Comparison of ENCODE assay signal across 24 cellular contexts in genomic region chr12:3606101-3606500, GRCh38.
DNase-seq lines count a peak whose midpoint lies in the region; ATAC-seq and TF ChIP-seq lines count a peak whose summit lies in the region.
"Had no signal": no experiment of that assay in that cellular context is flagged by ENCODE, and none has a peak within 500 bp of the region (broad histone marks: within the 10 kb centered on the region; RNA-seq: fewer than 3 reads in every experiment).

No MANE protein-coding gene starts in this region.

- POLR2A ChIA-PET in WTC11 (lab: Charles Lee): no interaction called here
- POLR2A ChIA-PET in activated CD8-positive, alpha-beta T cell treated with anti-CD3 and anti-CD28 coated beads, Interleukin-2, amount 10 ng/mL, durations not matched to agents 7 days and 5 days (lab: Charles Lee): no interaction called here
- POLR2A ChIA-PET in CD4-positive, alpha-beta memory T cell (lab: Charles Lee; ENCODE audit: partially characterized antibody): no interaction called here

- no peaks in the 10 kb centered on the region for H3K9me3 Mint-ChIP-seq in GM23338
- no peaks in the 10 kb centered on the region for H3K9me3 Mint-ChIP-seq in WTC11
- H3K9me3 Mint-ChIP-seq in activated CD8-positive, alpha-beta T cell treated with anti-CD3 and anti-CD28 coated beads, Interleukin-2, amount 10 ng/mL, durations not matched to agents 7 days and 5 days (ENCODE audit: insufficient read depth): peaks cover 5% of the 10 kb centered on the region
- peaks cover 0 to 18% (median 7%) of the 10 kb centered on the region in 8 donors for H3K9me3 Mint-ChIP-seq in CD4-positive, alpha-beta memory T cell

- DNase-seq in GM23338 (ENCODE audit: low spot score): no peak
- no peak for DNase-seq in WTC11 (ENCODE audit: low spot score)
- DNase-seq in spleen: peak; percentile 28
- DNase-seq in activated CD8-positive, alpha-beta T cell treated with anti-CD3 and anti-CD28 coated beads, Interleukin-2, amount 10 ng/mL, durations not matched to agents 7 days and 5 days: no peak
- no peak for DNase-seq in CD4-positive, alpha-beta memory T cell
- no peak for DNase-seq in activated CD4-positive, alpha-beta T cell treated with anti-CD3 and anti-CD28 coated beads for 48 hours
- DNase-seq: Calu3, DMS79 treated with DMSO at 0.1 percent for 48 hours, GM23248, HCEC 1CT, Kasumi-1, NCI-H1092 treated with DMSO at 0.1 percent for 48 hours, NCI-H1436, NCI-H187, NCI-H2081 treated with DMSO at 0.1 percent for 48 hours, NCI-H2171, NCI-H226, NCI-H510A, NCI-H69, Right ventricle myocardium superior, RPMI8226 had no signal

- H3K27me3 ChIP-seq in GM23338 (ENCODE audit: insufficient read depth) (peaks cover 10% of the 10 kb centered on the region; the same call in 1 of the 2 replicates), iPS-15b (ENCODE audit: control insufficient read depth, insufficient read depth, low read length) (peaks cover 17% of the 10 kb centered on the region), spleen (replicated peaks in 1 of 7) (peaks cover 0 to 1% (median 0%) of the 10 kb centered on the region in 7 donors)
- no peaks in the 10 kb centered on the region for H3K27me3 ChIP-seq in CD4-positive, alpha-beta memory T cell (ENCODE audit: insufficient read depth, low read length)

- H4K20me1 ChIP-seq in GM23338 (replicated peaks; ENCODE audit: insufficient read depth): no peaks in the 10 kb centered on the region; the same call in 1 of the 2 replicates

- H3K4me3 Mint-ChIP-seq in GM23338 (peak overlapping the region; percentile 66), WTC11 (peak overlapping the region; percentile 57; the same call in 1 of the 2 replicates)
- H3K4me3 Mint-ChIP-seq in activated CD8-positive, alpha-beta T cell treated with anti-CD3 and anti-CD28 coated beads, Interleukin-2, amount 10 ng/mL, durations not matched to agents 7 days and 5 days: no peak overlapping the region
- H3K4me3 Mint-ChIP-seq in CD4-positive, alpha-beta memory T cell: no peak overlapping the region
- H3K4me3 Mint-ChIP-seq: CD14-positive monocyte had no signal

- H3K36me3 Mint-ChIP-seq in GM23338 (ENCODE audit: low read depth) (no peaks in the 10 kb centered on the region), WTC11 (no peaks in the 10 kb centered on the region)
- peaks cover 12% of the 10 kb centered on the region for H3K36me3 Mint-ChIP-seq in activated CD8-positive, alpha-beta T cell treated with anti-CD3 and anti-CD28 coated beads, Interleukin-2, amount 10 ng/mL, durations not matched to agents 7 days and 5 days (ENCODE audit: low read depth)
- H3K36me3 Mint-ChIP-seq in CD4-positive, alpha-beta memory T cell: peaks cover 26 to 27% of the 10 kb centered on the region in 2 donors

- 0 out of 2 replicates have a peak, but pooled peaks cover 4% of the 10 kb centered on the region for H3F3A ChIP-seq in GM23338 (replicated peaks; ENCODE audit: low read depth)

- ATAC-seq in GM23338: no peak
- ATAC-seq in WTC11: no peak
- no peak for ATAC-seq in activated CD8-positive, alpha-beta T cell treated with anti-CD3 and anti-CD28 coated beads, Interleukin-2, amount 10 ng/mL, durations not matched to agents 7 days and 5 days
- ATAC-seq: K562 had no signal

- no peak overlapping the region for H3K9ac ChIP-seq in iPS-15b (ENCODE audit: low read depth, low read length)
- H3K9ac ChIP-seq: GM23248 had no signal

- no peak overlapping the region for H3K27ac ChIP-seq in GM23338 (ENCODE audit: low read depth)
- H3K27ac ChIP-seq in spleen: no peak overlapping the region
- no peak overlapping the region for H3K27ac ChIP-seq in CD4-positive, alpha-beta memory T cell (ENCODE audit: low read depth, low read length)
- H3K27ac ChIP-seq: GM23248 had no signal

- H3K27ac Mint-ChIP-seq in GM23338 (no peak overlapping the region), WTC11 (no peak overlapping the region)
- no peak overlapping the region for H3K27ac Mint-ChIP-seq in activated CD8-positive, alpha-beta T cell treated with anti-CD3 and anti-CD28 coated beads, Interleukin-2, amount 10 ng/mL, durations not matched to agents 7 days and 5 days
- peak overlapping the region in 1 of 7 donors; percentile 37 for H3K27ac Mint-ChIP-seq in CD4-positive, alpha-beta memory T cell

- TF ChIP-seq CTCF in GM23338 (conservative IDR thresholded peaks at IDR 0.05; ENCODE audit: low read depth in 2 of 2) (no peak), WTC11 (IDR thresholded peaks at IDR 0.05) (no peak), spleen (IDR thresholded peaks at IDR 0.05 in 8 of 11, conservative IDR thresholded peaks at IDR 0.05 in 3 of 11) (no peak)

- H3K4me1 ChIP-seq in GM23338 (ENCODE audit: insufficient read depth): peaks cover 38% of the 10 kb centered on the region
- peaks cover 14% of the 10 kb centered on the region for H3K4me1 ChIP-seq in iPS-15b (ENCODE audit: control insufficient read depth, insufficient read depth, low read length)
- H3K4me1 ChIP-seq in spleen: peaks cover 0 to 20% (median 11%) of the 10 kb centered on the region in 6 donors
- H3K4me1 ChIP-seq in CD4-positive, alpha-beta memory T cell (ENCODE audit: insufficient read depth, low read length): no peaks in the 10 kb centered on the region

- H3K27me3 Mint-ChIP-seq in GM23338 (ENCODE audit: insufficient read depth, low read depth, poor library complexity): peaks cover 27% of the 10 kb centered on the region
- peaks cover 18% of the 10 kb centered on the region for H3K27me3 Mint-ChIP-seq in WTC11 (ENCODE audit: low read depth)
- peaks cover 2% of the 10 kb centered on the region for H3K27me3 Mint-ChIP-seq in activated CD8-positive, alpha-beta T cell treated with anti-CD3 and anti-CD28 coated beads, Interleukin-2, amount 10 ng/mL, durations not matched to agents 7 days and 5 days (ENCODE audit: low read depth)
- no peaks in the 10 kb centered on the region for H3K27me3 Mint-ChIP-seq in CD4-positive, alpha-beta memory T cell

- intact Hi-C loops in spleen (cut with DNase I; ENCODE audit: low total_unique reads): no loop called here
- intact Hi-C loops in CD4-positive, alpha-beta memory T cell (cut with micrococcal nuclease): no loop called here

- no peak for TF ChIP-seq POLR2A in spleen (IDR thresholded peaks at IDR 0.05)

- H3K36me3 ChIP-seq in GM23338 (ENCODE audit: insufficient read depth) (no peaks in the 10 kb centered on the region), iPS-15b (ENCODE audit: control insufficient read depth, insufficient read depth, low read length) (no peaks in the 10 kb centered on the region), spleen (peaks cover 0 to 28% (median 1%) of the 10 kb centered on the region in 6 donors)
- no peaks in the 10 kb centered on the region for H3K36me3 ChIP-seq in CD4-positive, alpha-beta memory T cell (ENCODE audit: insufficient read depth, low read length)

- WGBS in spleen, 5 donors: 81 to 88% (median 83%) methylated on average over 10 of the region's 10 CpGs

- no peaks in the 10 kb centered on the region for H3K9me3 ChIP-seq in iPS-15b (ENCODE audit: control insufficient read depth, insufficient read depth, low read length)
- H3K9me3 ChIP-seq in spleen: peaks cover 0 to 24% (median 15%) of the 10 kb centered on the region in 8 donors
- H3K9me3 ChIP-seq in CD4-positive, alpha-beta memory T cell (ENCODE audit: control insufficient read depth in 1 of 2, low read length in 2 of 2): no peaks in the 10 kb centered on the region

- H3K9me2 ChIP-seq in GM23338 (ENCODE audit: insufficient read depth): no peaks in the 10 kb centered on the region

- H3K4me3 ChIP-seq in GM23338: peak overlapping the region; percentile 50; the same call in 1 of the 2 replicates
- H3K4me3 ChIP-seq in iPS-15b (ENCODE audit: low read depth, low read length): peak overlapping the region; percentile 30
- H3K4me3 ChIP-seq in spleen: no peak overlapping the region
- no peak overlapping the region for H3K4me3 ChIP-seq in CD4-positive, alpha-beta memory T cell (ENCODE audit: low read length in 2 of 2)
- H3K4me3 ChIP-seq: GM23248, K562 had no signal

- peak overlapping the region; percentile 87; the same call in 1 of the 2 replicates for H2AFZ ChIP-seq in GM23338
- H2AFZ ChIP-seq: GM23248 had no signal

- H3K4me2 ChIP-seq in GM23338: peak overlapping the region; percentile 73

- CTCF ChIA-PET in WTC11 (lab: Charles Lee): interaction anchor here (0.6 to 3.4 kb wide), 4 partner anchors 123 to 331 kb away, joined by 3 to 23 read pairs (median 4); no protein-coding TSS in a partner anchor
- CTCF ChIA-PET in activated CD8-positive, alpha-beta T cell treated with anti-CD3 and anti-CD28 coated beads, Interleukin-2, amount 10 ng/mL, durations not matched to agents 7 days and 5 days (lab: Charles Lee): interaction anchor here (1.1 to 2.4 kb wide), 2 partner anchors 292 to 306 kb away, joined by 3 to 6 read pairs; no protein-coding TSS in a partner anchor
- CTCF ChIA-PET in CD4-positive, alpha-beta memory T cell (lab: Charles Lee; ENCODE audit: partially characterized antibody): interaction anchor here (1.0 to 1.7 kb wide), 2 partner anchors 11 to 306 kb away, joined by 3 read pairs; no protein-coding TSS in a partner anchor

- H3K79me2 ChIP-seq in GM23338 (replicated peaks; ENCODE audit: insufficient read depth): no peaks in the 10 kb centered on the region

- peaks cover 62% of the 10 kb centered on the region for H3K4me1 Mint-ChIP-seq in GM23338
- peaks cover 61% of the 10 kb centered on the region for H3K4me1 Mint-ChIP-seq in WTC11
- peaks cover 9% of the 10 kb centered on the region for H3K4me1 Mint-ChIP-seq in activated CD8-positive, alpha-beta T cell treated with anti-CD3 and anti-CD28 coated beads, Interleukin-2, amount 10 ng/mL, durations not matched to agents 7 days and 5 days (ENCODE audit: low read depth)
- peaks cover 0 to 4% (median 2%) of the 10 kb centered on the region in 4 donors for H3K4me1 Mint-ChIP-seq in CD4-positive, alpha-beta memory T cell

TF ChIP-seq in GM23338, 12 proteins besides CTCF, POLR2A, EP300 and RAD21 (continues in another document):
- TF ChIP-seq NANOG (IDR thresholded peaks at IDR 0.05; ENCODE audit: borderline replicate concordance): no peak
- TF ChIP-seq POLR2AphosphoS5 (IDR thresholded peaks at IDR 0.05; ENCODE audit: low read depth): no peak
- TF ChIP-seq ZNF331 (CRISPR knock-in tag; IDR thresholded peaks at IDR 0.05; ENCODE audit: low read depth): no peak
- TF ChIP-seq STAT1 (IDR thresholded peaks at IDR 0.05; ENCODE audit: unreplicated experiment): no peak
- TF ChIP-seq EZH2phosphoT487 (IDR thresholded peaks at IDR 0.05; ENCODE audit: unreplicated experiment): no peak

TF ChIP-seq in WTC11, 78 proteins besides CTCF, POLR2A, EP300 and RAD21 (continues in another document):
- TF ChIP-seq, protein P1, sequence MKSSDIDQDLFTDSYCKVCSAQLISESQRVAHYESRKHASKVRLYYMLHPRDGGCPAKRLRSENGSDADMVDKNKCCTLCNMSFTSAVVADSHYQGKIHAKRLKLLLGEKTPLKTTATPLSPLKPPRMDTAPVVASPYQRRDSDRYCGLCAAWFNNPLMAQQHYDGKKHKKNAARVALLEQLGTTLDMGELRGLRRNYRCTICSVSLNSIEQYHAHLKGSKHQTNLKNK (CRISPR knock-in tag; IDR thresholded peaks at IDR 0.05): no peak

Comparison
In these comparisons a context has a peak if more than half of its experiments do, and no peak if none do; other contexts are left out.
1. H3K4me3 ChIP-seq: peak in GM23338 (single experiment) and iPS-15b (single experiment); none in spleen (0 of 8) and CD4-positive, alpha-beta memory T cell (0 of 2).
2. H3K4me3 Mint-ChIP-seq: peak in GM23338 (single experiment) and WTC11 (single experiment); none in activated CD8-positive, alpha-beta T cell treated with anti-CD3 and anti-CD28 coated beads, Interleukin-2, amount 10 ng/mL, durations not matched to agents 7 days and 5 days (single experiment) and CD4-positive, alpha-beta memory T cell (0 of 8).